8 cellular contexts compared by ENCODE assay signal in the genomic region with DNA sequence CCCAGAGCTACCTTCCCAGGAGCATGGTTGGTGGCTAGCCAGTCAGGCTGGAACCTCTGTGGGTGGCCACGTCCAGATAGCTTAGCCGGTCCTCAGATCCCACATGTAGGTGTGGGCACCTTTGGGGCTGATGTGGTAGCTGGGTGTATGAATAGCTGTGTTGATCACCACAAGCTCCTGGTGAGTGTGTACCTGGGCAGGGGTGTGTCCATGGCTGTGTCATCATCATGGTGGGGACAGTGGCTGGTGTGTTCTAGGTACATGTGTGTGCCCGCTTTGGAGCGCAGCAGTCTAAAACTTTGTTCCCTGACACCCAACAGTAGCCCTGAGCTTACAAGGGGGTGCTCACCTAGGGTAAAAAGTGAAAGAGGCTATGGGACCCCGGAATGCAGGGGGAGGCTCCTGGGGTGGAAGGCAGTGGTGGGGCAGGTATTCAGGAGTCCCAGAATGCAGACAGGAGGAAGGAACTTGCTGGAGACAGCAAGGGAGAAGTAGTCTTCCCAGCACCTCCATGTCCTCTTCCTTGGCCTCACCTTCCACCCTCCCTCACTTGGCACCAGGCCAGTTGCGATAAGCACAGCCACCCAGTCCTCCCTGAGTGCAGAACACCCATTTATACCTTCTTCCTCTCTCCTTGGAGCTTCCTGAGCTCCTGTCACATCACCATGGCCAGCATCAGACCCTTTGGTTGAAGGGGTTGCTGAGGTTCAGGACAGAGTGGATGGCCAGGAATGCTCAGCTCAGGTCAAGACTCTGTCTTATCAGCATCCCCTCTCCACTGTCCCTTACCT. TPM values are rescaled to one million over a fixed set of nuclear protein-coding genes. Genes with fewer than 3 reads are reported as not detected.
DNase-seq lines count a peak whose midpoint lies in the region; ATAC-seq and TF ChIP-seq lines count a peak whose summit lies in the region.

No MANE protein-coding gene starts in this region.

- no peaks in the 10 kb centered on the region for H3K9me3 ChIP-seq in PC-9 (ENCODE audit: insufficient read depth, low read depth)

- no peak for ATAC-seq in natural killer cell
- no peak for ATAC-seq in GM19351 (IDR thresholded peaks at IDR 0.05; ENCODE audit: unreplicated experiment)
- no peak for ATAC-seq in HG03095 (IDR thresholded peaks at IDR 0.05; ENCODE audit: unreplicated experiment)

- H3K9me3 Mint-ChIP-seq in natural killer cell: no peaks in the 10 kb centered on the region

- TF ChIP-seq CTCF in AG09309 (IDR thresholded peaks at IDR 0.05; ENCODE audit: control insufficient read depth, insufficient read depth, low read depth, low read length, missing control alignments): no peak
- no peak for TF ChIP-seq CTCF in PC-9 (conservative IDR thresholded peaks at IDR 0.05)
- TF ChIP-seq CTCF in coronary artery (IDR thresholded peaks at IDR 0.05): no peak
- no peak for TF ChIP-seq CTCF in natural killer cell (IDR thresholded peaks at IDR 0.05)

- intact Hi-C loops in PC-9 (cut with micrococcal nuclease; ENCODE audit: unreplicated experiment): no loop called here
- intact Hi-C loops in natural killer cell (cut with micrococcal nuclease): no loop called here

- no peaks in the 10 kb centered on the region for H3K79me2 ChIP-seq in PC-9 (ENCODE audit: low read depth)

- no peaks in the 10 kb centered on the region for H4K20me1 ChIP-seq in PC-9 (ENCODE audit: insufficient read depth)

- BruUV-seq in PC-9 (replicated peaks; lab: Mats Ljungman, UMichigan): no TSS peak

- H3K27ac Mint-ChIP-seq in natural killer cell: peak overlapping the region; percentile 90 to 93

- H3K4me3 Mint-ChIP-seq in natural killer cell: peak overlapping the region; percentile 97

- no peaks in the 10 kb centered on the region for H3K27me3 Mint-ChIP-seq in natural killer cell (ENCODE audit: low read depth in 2 of 2)

- H3K4me3 ChIP-seq in AG09309 (ENCODE audit: control insufficient read depth, low read depth, low read length) (peak overlapping the region; percentile 68), PC-9 (no peak overlapping the region), coronary artery (peak overlapping the region; percentile 79)

- CTCF ChIA-PET in PC-9 (lab: Charles Lee): interaction anchor here (0.7 to 0.9 kb wide), 2 partner anchors 58 to 415 kb away, joined by 3 read pairs; no protein-coding TSS in a partner anchor

- no peak overlapping the region for H2AFZ ChIP-seq in PC-9

- peaks cover 8% of the 10 kb centered on the region for H3K36me3 Mint-ChIP-seq in natural killer cell

- DNase-seq in AG09309 (ENCODE audit: low read depth) (no peak), PC-9 (peak in 1 of 2 experiments; percentile 34), coronary artery (ENCODE audit: low spot score) (no peak), natural killer cell (no peak), NOMO-1 treated with DMSO at 0.1 percent for 48 hours (lab: John Stamatoyannopoulos, UW; ENCODE audit: unreplicated experiment) (no peak), ecto neural progenitor cell (ENCODE audit: low spot score) (no peak)

- no peak overlapping the region for H3K27ac ChIP-seq in PC-9
- peak overlapping the region; percentile 82 to 86 for H3K27ac ChIP-seq in coronary artery

- H3K4me1 Mint-ChIP-seq in natural killer cell: peaks cover 79 to 87% of the 10 kb centered on the region in 2 donors

- no peaks in the 10 kb centered on the region for H3K36me3 ChIP-seq in PC-9 (ENCODE audit: low read depth)

- H3K27me3 ChIP-seq in PC-9 (ENCODE audit: insufficient read depth, low read depth): no peaks in the 10 kb centered on the region

- H3K9me2 ChIP-seq in PC-9 (ENCODE audit: insufficient read depth): no peaks in the 10 kb centered on the region

- peaks cover 12% of the 10 kb centered on the region; the same call in 1 of the 2 replicates for H3F3A ChIP-seq in PC-9 (ENCODE audit: insufficient read depth, low read depth)

- peak overlapping the region; percentile 90; the same call in 1 of the 2 replicates for H3K4me2 ChIP-seq in PC-9

- POLR2A ChIA-PET in PC-9 (lab: Charles Lee; ENCODE audit: unreplicated experiment): no interaction called here

- peaks cover 27% of the 10 kb centered on the region for H3K4me1 ChIP-seq in PC-9 (replicated peaks; ENCODE audit: insufficient read depth)

RNA-seq across cellular contexts. Expression of gene CISH, which starts 1.2 kb away (rescaled TPM):
- 2.7 and 3.2 TPM in 2 replicates for total RNA-seq in PC-9 (2021)
- total RNA-seq in natural killer cell: 10 to 100 TPM in 2 of 3 donors, 1 to 10 TPM in 1; 2.4 to 23.6 (median 11.3) TPM

RNA-seq across cellular contexts. Expression of gene MAPKAPK3, which starts 6.6 kb away (rescaled TPM):
- total RNA-seq in PC-9 (2021) (88.2 and 99.5 TPM in 2 replicates), natural killer cell (10 to 100 TPM; 48.0 to 57.7 (median 49.3) TPM)

RNA-seq across cellular contexts. Expression of gene HEMK1, which starts 41.1 kb away (rescaled TPM):
- 20.6 and 24.2 TPM in 2 replicates for total RNA-seq in PC-9 (2021)
- 10 to 100 TPM; 20.5 to 29.3 (median 28.2) TPM for total RNA-seq in natural killer cell

RNA-seq across cellular contexts. Expression of gene C3orf18, which starts 42.8 kb away (rescaled TPM):
- 7.4 and 7.5 TPM in 2 replicates for total RNA-seq in PC-9 (2021)
- total RNA-seq in natural killer cell: 10 to 100 TPM in 2 of 3 donors, 1 to 10 TPM in 1; 7.5 to 15.3 (median 11.7) TPM
